ENCODE assay signal across 1 cellular context in the genomic region with DNA sequence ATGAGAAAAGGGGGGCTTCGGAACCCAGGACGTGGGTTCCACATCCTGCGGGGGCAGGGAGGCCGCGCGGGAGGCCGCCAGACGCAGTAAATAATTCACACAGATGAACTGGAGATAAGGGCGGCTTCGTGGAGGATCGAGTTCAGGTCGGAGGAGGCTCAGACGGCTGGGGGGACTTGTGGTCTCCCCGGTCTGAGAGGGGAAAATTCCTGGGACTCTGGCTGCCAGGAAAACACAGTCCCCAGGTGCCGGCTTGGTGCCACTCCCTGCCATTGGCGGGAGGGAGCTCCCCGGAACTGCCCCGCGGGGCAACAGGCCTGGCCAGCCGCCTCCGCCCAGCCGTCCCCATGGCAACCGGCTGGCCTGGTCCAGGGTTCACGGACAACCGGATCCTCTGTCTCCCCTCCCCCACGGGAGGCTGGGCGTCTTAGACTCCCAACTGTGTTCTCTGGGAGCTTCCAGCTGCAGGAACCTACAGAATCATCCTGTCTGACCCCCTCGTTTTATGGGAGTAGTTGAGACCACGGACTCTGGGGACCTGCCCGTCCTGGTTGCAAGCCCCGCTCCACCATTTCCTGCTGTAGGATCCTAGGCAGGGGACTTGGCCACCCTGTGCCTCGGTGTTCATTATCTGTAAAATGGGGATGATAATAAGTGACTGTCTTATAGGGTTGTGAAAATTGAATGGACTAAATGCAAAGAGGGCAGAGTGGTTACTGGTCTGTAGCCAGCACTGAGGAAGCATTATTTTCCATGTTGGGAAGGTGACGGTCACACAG.
TF ChIP-seq lines count a peak whose summit lies in the region.

No MANE protein-coding gene starts in this region.

TF ChIP-seq in HepG2, 621 proteins besides CTCF, POLR2A, EP300 and RAD21 (continued from another document and continues in another):
- TF ChIP-seq RCOR2 (CRISPR knock-in tag; IDR thresholded peaks at IDR 0.05), result peak; percentile 98
- TF ChIP-seq, protein P1, sequence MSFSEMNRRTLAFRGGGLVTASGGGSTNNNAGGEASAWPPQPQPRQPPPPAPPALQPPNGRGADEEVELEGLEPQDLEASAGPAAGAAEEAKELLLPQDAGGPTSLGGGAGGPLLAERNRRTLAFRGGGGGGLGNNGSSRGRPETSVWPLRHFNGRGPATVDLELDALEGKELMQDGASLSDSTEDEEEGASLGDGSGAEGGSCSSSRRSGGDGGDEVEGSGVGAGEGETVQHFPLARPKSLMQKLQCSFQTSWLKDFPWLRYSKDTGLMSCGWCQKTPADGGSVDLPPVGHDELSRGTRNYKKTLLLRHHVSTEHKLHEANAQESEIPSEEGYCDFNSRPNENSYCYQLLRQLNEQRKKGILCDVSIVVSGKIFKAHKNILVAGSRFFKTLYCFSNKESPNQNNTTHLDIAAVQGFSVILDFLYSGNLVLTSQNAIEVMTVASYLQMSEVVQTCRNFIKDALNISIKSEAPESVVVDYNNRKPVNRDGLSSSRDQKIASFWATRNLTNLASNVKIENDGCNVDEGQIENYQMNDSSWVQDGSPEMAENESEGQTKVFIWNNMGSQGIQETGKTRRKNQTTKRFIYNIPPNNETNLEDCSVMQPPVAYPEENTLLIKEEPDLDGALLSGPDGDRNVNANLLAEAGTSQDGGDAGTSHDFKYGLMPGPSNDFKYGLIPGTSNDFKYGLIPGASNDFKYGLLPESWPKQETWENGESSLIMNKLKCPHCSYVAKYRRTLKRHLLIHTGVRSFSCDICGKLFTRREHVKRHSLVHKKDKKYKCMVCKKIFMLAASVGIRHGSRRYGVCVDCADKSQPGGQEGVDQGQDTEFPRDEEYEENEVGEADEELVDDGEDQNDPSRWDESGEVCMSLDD (CRISPR knock-in tag; IDR thresholded peaks at IDR 0.05; ENCODE audit: borderline replicate concordance), result peak; percentile 80; the same call in 1 of the 2 replicates
- TF ChIP-seq, protein P2, sequence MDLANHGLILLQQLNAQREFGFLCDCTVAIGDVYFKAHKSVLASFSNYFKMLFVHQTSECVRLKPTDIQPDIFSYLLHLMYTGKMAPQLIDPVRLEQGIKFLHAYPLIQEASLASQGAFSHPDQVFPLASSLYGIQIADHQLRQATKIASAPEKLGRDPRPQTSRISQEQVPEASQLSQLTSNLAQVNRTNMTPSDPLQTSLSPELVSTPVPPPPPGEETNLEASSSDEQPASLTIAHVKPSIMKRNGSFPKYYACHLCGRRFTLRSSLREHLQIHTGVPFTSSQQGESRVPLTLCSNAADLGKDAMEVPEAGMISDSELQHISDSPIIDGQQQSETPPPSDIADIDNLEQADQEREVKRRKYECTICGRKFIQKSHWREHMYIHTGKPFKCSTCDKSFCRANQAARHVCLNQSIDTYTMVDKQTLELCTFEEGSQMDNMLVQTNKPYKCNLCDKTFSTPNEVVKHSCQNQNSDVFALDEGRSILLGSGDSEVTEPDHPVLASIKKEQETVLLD (CRISPR knock-in tag; IDR thresholded peaks at IDR 0.05; ENCODE audit: low read depth), result no peak
- peak; percentile 69; the same call in 1 of the 2 replicates for TF ChIP-seq KLF11 (CRISPR knock-in tag; IDR thresholded peaks at IDR 0.05)
- TF ChIP-seq, protein P3, sequence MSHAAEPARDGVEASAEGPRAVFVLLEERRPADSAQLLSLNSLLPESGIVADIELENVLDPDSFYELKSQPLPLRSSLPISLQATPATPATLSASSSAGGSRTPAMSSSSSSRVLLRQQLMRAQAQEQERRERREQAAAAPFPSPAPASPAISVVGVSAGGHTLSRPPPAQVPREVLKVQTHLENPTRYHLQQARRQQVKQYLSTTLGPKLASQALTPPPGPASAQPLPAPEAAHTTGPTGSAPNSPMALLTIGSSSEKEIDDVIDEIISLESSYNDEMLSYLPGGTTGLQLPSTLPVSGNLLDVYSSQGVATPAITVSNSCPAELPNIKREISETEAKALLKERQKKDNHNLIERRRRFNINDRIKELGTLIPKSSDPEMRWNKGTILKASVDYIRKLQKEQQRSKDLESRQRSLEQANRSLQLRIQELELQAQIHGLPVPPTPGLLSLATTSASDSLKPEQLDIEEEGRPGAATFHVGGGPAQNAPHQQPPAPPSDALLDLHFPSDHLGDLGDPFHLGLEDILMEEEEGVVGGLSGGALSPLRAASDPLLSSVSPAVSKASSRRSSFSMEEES (CRISPR knock-in tag; IDR thresholded peaks at IDR 0.05), result peak; percentile 58; the same call in 1 of the 2 replicates
- TF ChIP-seq KLF9 (CRISPR knock-in tag; IDR thresholded peaks at IDR 0.05; ENCODE audit: low read depth), result no peak
- TF ChIP-seq ARHGAP35 (CRISPR knock-in tag; IDR thresholded peaks at IDR 0.05; ENCODE audit: borderline replicate concordance), result no peak
- no peak for TF ChIP-seq ZBTB8A (CRISPR knock-in tag; IDR thresholded peaks at IDR 0.05; ENCODE audit: borderline replicate concordance, low read depth)
- peak; percentile 59 for TF ChIP-seq FOXO1 (CRISPR knock-in tag; IDR thresholded peaks at IDR 0.05)
- TF ChIP-seq MAZ (IDR thresholded peaks at IDR 0.05; ENCODE audit: borderline replicate concordance, low read depth, low read length), result peak; percentile 69
- TF ChIP-seq MAZ (CRISPR knock-in tag; IDR thresholded peaks at IDR 0.05; ENCODE audit: low read depth), result peak; percentile 85
- no peak for TF ChIP-seq THYN1 (CRISPR knock-in tag; IDR thresholded peaks at IDR 0.05; ENCODE audit: borderline replicate concordance, low read depth)
- TF ChIP-seq ZNF619 (CRISPR knock-in tag; IDR thresholded peaks at IDR 0.05), result no peak
- TF ChIP-seq, protein P4, sequence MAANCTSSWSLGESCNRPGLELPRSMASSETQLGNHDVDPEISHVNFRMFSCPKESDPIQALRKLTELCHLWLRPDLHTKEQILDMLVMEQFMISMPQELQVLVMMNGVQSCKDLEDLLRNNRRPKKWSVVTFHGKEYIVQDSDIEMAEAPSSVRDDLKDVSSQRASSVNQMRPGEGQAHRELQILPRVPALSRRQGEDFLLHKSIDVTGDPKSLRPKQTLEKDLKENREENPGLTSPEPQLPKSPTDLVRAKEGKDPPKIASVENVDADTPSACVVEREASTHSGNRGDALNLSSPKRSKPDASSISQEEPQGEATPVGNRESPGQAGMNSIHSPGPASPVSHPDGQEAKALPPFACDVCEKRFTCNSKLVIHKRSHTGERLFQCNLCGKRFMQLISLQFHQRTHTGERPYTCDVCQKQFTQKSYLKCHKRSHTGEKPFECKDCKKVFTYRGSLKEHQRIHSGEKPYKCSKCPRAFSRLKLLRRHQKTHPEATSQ (CRISPR knock-in tag; IDR thresholded peaks at IDR 0.05; ENCODE audit: borderline replicate concordance), result 0 out of 2 replicates have a peak, but pooled peaks have one; percentile 19
- TF ChIP-seq CAMTA2 (CRISPR knock-in tag; IDR thresholded peaks at IDR 0.05; ENCODE audit: borderline replicate concordance), result no peak
- TF ChIP-seq, protein P5, sequence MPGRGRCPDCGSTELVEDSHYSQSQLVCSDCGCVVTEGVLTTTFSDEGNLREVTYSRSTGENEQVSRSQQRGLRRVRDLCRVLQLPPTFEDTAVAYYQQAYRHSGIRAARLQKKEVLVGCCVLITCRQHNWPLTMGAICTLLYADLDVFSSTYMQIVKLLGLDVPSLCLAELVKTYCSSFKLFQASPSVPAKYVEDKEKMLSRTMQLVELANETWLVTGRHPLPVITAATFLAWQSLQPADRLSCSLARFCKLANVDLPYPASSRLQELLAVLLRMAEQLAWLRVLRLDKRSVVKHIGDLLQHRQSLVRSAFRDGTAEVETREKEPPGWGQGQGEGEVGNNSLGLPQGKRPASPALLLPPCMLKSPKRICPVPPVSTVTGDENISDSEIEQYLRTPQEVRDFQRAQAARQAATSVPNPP (CRISPR knock-in tag; IDR thresholded peaks at IDR 0.05), result peak; percentile 56; the same call in 1 of the 2 replicates
- TF ChIP-seq ZNF260 (CRISPR knock-in tag; IDR thresholded peaks at IDR 0.05; ENCODE audit: borderline replicate concordance, low read depth), result no peak
- peak; percentile 64; the same call in 1 of the 2 replicates for TF ChIP-seq SAFB2 (CRISPR knock-in tag; IDR thresholded peaks at IDR 0.05; ENCODE audit: borderline replicate concordance, low read depth)
- no peak for TF ChIP-seq RNF2 (conservative IDR thresholded peaks at IDR 0.05; ENCODE audit: low read depth)
- TF ChIP-seq PPARG (CRISPR knock-in tag; conservative IDR thresholded peaks at IDR 0.05), result peak; percentile 47; the same call in 1 of the 2 replicates
- TF ChIP-seq ZNF563 (CRISPR knock-in tag; IDR thresholded peaks at IDR 0.05), result peak; percentile 25; the same call in 1 of the 2 replicates
- peak; percentile 69 for TF ChIP-seq ZNF781 (CRISPR knock-in tag; IDR thresholded peaks at IDR 0.05; ENCODE audit: borderline replicate concordance, not compliant biosample characterization)
- TF ChIP-seq REL (CRISPR knock-in tag; conservative IDR thresholded peaks at IDR 0.05), result peak; percentile 57; the same call in 1 of the 2 replicates
- TF ChIP-seq SSRP1 (CRISPR knock-in tag; IDR thresholded peaks at IDR 0.05), result peak; percentile 55; the same call in 1 of the 2 replicates
- no peak for TF ChIP-seq ZSCAN31 (CRISPR knock-in tag; IDR thresholded peaks at IDR 0.05; ENCODE audit: low read depth)
- TF ChIP-seq SRF (IDR thresholded peaks at IDR 0.05; ENCODE audit: low read depth, low read length), result no peak
- TF ChIP-seq ZNF354B (CRISPR knock-in tag; IDR thresholded peaks at IDR 0.05), result peak; percentile 57; the same call in 1 of the 2 replicates
- peak; percentile 90 for TF ChIP-seq RBFOX2 (IDR thresholded peaks at IDR 0.05; ENCODE audit: low read depth, low read length)
- peak; percentile 66; the same call in 1 of the 2 replicates for TF ChIP-seq ZFP90 (CRISPR knock-in tag; IDR thresholded peaks at IDR 0.05; ENCODE audit: borderline replicate concordance)
- no peak for TF ChIP-seq ZNF432 (CRISPR knock-in tag; IDR thresholded peaks at IDR 0.05; ENCODE audit: borderline replicate concordance)
- TF ChIP-seq FOSL1 (CRISPR knock-in tag; IDR thresholded peaks at IDR 0.05; ENCODE audit: borderline replicate concordance), result no peak
- TF ChIP-seq ERF (CRISPR knock-in tag; IDR thresholded peaks at IDR 0.05), result peak; percentile 81; the same call in 1 of the 2 replicates
- peak; percentile 61 for TF ChIP-seq TEAD3 (CRISPR knock-in tag; optimal IDR thresholded peaks at IDR 0.05; ENCODE audit: borderline replicate concordance)
- peak; percentile 84; the same call in 1 of the 2 replicates for TF ChIP-seq SPEN (CRISPR knock-in tag; IDR thresholded peaks at IDR 0.05; ENCODE audit: low read depth)
- TF ChIP-seq, protein P6, sequence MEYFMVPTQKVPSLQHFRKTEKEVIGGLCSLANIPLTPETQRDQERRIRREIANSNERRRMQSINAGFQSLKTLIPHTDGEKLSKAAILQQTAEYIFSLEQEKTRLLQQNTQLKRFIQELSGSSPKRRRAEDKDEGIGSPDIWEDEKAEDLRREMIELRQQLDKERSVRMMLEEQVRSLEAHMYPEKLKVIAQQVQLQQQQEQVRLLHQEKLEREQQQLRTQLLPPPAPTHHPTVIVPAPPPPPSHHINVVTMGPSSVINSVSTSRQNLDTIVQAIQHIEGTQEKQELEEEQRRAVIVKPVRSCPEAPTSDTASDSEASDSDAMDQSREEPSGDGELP (IDR thresholded peaks at IDR 0.05; ENCODE audit: borderline replicate concordance, low read depth), result peak; percentile 75; the same call in 1 of the 2 replicates
- TF ChIP-seq, protein P7, sequence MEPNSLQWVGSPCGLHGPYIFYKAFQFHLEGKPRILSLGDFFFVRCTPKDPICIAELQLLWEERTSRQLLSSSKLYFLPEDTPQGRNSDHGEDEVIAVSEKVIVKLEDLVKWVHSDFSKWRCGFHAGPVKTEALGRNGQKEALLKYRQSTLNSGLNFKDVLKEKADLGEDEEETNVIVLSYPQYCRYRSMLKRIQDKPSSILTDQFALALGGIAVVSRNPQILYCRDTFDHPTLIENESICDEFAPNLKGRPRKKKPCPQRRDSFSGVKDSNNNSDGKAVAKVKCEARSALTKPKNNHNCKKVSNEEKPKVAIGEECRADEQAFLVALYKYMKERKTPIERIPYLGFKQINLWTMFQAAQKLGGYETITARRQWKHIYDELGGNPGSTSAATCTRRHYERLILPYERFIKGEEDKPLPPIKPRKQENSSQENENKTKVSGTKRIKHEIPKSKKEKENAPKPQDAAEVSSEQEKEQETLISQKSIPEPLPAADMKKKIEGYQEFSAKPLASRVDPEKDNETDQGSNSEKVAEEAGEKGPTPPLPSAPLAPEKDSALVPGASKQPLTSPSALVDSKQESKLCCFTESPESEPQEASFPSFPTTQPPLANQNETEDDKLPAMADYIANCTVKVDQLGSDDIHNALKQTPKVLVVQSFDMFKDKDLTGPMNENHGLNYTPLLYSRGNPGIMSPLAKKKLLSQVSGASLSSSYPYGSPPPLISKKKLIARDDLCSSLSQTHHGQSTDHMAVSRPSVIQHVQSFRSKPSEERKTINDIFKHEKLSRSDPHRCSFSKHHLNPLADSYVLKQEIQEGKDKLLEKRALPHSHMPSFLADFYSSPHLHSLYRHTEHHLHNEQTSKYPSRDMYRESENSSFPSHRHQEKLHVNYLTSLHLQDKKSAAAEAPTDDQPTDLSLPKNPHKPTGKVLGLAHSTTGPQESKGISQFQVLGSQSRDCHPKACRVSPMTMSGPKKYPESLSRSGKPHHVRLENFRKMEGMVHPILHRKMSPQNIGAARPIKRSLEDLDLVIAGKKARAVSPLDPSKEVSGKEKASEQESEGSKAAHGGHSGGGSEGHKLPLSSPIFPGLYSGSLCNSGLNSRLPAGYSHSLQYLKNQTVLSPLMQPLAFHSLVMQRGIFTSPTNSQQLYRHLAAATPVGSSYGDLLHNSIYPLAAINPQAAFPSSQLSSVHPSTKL (CRISPR knock-in tag; IDR thresholded peaks at IDR 0.05), result peak; percentile 88
- peak; percentile 90 for TF ChIP-seq ZMYM2 (CRISPR knock-in tag; IDR thresholded peaks at IDR 0.05)
- TF ChIP-seq ZFP1 (CRISPR knock-in tag; IDR thresholded peaks at IDR 0.05), result no peak
- TF ChIP-seq, protein P8, sequence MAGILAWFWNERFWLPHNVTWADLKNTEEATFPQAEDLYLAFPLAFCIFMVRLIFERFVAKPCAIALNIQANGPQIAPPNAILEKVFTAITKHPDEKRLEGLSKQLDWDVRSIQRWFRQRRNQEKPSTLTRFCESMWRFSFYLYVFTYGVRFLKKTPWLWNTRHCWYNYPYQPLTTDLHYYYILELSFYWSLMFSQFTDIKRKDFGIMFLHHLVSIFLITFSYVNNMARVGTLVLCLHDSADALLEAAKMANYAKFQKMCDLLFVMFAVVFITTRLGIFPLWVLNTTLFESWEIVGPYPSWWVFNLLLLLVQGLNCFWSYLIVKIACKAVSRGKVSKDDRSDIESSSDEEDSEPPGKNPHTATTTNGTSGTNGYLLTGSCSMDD (CRISPR knock-in tag; IDR thresholded peaks at IDR 0.05), result no peak
- TF ChIP-seq, protein P9, sequence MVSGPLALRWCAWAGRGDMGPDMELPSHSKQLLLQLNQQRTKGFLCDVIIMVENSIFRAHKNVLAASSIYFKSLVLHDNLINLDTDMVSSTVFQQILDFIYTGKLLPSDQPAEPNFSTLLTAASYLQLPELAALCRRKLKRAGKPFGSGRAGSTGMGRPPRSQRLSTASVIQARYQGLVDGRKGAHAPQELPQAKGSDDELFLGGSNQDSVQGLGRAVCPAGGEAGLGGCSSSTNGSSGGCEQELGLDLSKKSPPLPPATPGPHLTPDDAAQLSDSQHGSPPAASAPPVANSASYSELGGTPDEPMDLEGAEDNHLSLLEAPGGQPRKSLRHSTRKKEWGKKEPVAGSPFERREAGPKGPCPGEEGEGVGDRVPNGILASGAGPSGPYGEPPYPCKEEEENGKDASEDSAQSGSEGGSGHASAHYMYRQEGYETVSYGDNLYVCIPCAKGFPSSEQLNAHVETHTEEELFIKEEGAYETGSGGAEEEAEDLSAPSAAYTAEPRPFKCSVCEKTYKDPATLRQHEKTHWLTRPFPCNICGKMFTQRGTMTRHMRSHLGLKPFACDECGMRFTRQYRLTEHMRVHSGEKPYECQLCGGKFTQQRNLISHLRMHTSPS (CRISPR knock-in tag; IDR thresholded peaks at IDR 0.05; ENCODE audit: low read depth), result peak; percentile 92; the same call in 1 of the 2 replicates
- TF ChIP-seq ZNF235 (CRISPR knock-in tag; IDR thresholded peaks at IDR 0.05; ENCODE audit: borderline replicate concordance), result 0 out of 2 replicates have a peak, but pooled peaks have one; percentile 56
- TF ChIP-seq ZNF7 (CRISPR knock-in tag; IDR thresholded peaks at IDR 0.05), result no peak
- no peak for TF ChIP-seq ATF7 (IDR thresholded peaks at IDR 0.05)
- no peak for TF ChIP-seq ATF7 (CRISPR knock-in tag; IDR thresholded peaks at IDR 0.05)
